Comparison of ENCODE assay signal across 20 cellular contexts in the genomic region with DNA sequence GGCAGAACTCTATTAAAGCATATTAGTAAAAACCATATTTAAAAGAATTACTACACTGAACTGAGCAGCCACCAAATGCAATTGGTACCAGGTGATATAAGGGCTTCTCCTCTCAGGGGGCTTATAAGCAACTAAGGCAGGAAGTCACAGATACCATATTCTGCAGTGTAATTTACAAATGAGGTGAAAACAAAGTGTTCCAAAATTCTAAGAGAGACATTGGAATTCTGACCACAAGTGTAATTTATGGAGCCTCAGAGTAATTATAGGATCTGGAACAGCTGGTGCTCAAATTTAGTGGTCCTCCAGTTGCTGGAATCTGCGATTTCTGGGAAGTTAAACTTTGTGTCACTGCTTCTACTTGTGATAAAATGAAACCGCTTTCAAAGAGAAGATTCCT. TPM values are rescaled to one million over a fixed set of nuclear protein-coding genes. Genes with fewer than 3 reads are reported as not detected.
"Had no signal": no experiment of that assay in that cellular context is flagged by ENCODE, and none has a peak within 500 bp of the region (broad histone marks: within the 10 kb centered on the region; RNA-seq: fewer than 3 reads in every experiment).

No MANE protein-coding gene starts in this region.

- H3K9ac ChIP-seq: parathyroid adenoma had no signal

- H3K79me2 ChIP-seq: parathyroid adenoma had no signal

- H3K36me3 ChIP-seq: colonic mucosa, esophagus squamous epithelium, left ventricle myocardium inferior, lower lobe of right lung, prostate gland, right lobe of liver had no signal

- H3K9me3 ChIP-seq: colonic mucosa, prostate gland, right lobe of liver had no signal

- DNase-seq: colonic mucosa; esophagus squamous epithelium; foreskin fibroblast; immature natural killer cell; left ventricle myocardium inferior; lower lobe of right lung; naive thymus-derived CD4-positive, alpha-beta T cell; nephron progenitor cell; retina; right lobe of liver; stimulated activated CD4-positive, alpha-beta T cell treated with anti-CD3 and anti-CD28 coated beads, Interleukin-2, amount 100 ng/mL, for 24 hours; stimulated activated CD4-positive, alpha-beta T cell treated with anti-CD3 and anti-CD28 coated beads, Interleukin-4, amount 100 ng/mL, for 4 hours; stimulated activated naive B cell treated with anti-CD40 and anti-IgM and Interleukin-4, amounts not matched to agents 10 μg/mL and 1 μg/mL and 100 μg/mL, for 72 hours; stimulated activated naive CD8-positive, alpha-beta T cell treated with anti-CD3 and anti-CD28 coated beads, Interleukin-15, amount 100 ng/mL, for 72 hours; substantia nigra; trophoblast cell had no signal

- FAIRE-seq: keratinocyte had no signal

- H3K27ac ChIP-seq: colonic mucosa, esophagus squamous epithelium, left ventricle myocardium inferior, lower lobe of right lung, parathyroid adenoma, prostate gland, right lobe of liver, skin epidermis had no signal

- H3K4me3 ChIP-seq: colonic mucosa, esophagus squamous epithelium, left ventricle myocardium inferior, lower lobe of right lung, prostate gland, right lobe of liver, skin epidermis had no signal

- H2AFZ ChIP-seq: parathyroid adenoma had no signal

- ATAC-seq: lower lobe of right lung; naive thymus-derived CD4-positive, alpha-beta T cell; right lobe of liver; stimulated activated naive CD8-positive, alpha-beta T cell treated with anti-CD3 and anti-CD28 coated beads, Interleukin-15, amount 100 ng/mL, for 72 hours had no signal

- H3K27me3 ChIP-seq: colonic mucosa, esophagus squamous epithelium, right lobe of liver had no signal

- H3K4me1 ChIP-seq: colonic mucosa, esophagus squamous epithelium, left ventricle myocardium inferior, lower lobe of right lung, parathyroid adenoma, prostate gland had no signal

RNA-seq across cellular contexts. Expression of a gene that starts 3.1 kb away (rescaled TPM):
- total RNA-seq: esophagus squamous epithelium, left ventricle myocardium inferior had no signal
